1 cellular context compared by ENCODE assay signal in the genomic region with DNA sequence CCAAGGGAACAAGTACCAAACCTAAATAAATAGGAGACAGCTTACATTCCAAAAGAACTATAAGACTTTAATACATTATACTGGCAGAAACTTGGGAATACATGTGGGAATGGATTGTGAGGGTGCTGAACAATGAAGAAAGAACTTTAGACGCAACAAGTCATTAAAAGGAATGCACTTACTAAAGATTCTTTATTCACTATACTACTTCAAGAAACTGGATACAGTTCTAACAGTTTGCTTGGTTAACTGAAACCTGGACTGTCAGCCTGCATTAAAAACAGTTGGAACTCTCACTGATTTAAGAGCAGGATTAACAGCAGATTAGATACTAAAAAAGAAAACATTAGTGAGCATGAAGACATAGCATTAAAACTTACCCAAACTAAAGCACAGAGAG.
TF ChIP-seq lines count a peak whose summit lies in the region.

No MANE protein-coding gene starts in this region.

TF ChIP-seq in HCT116, 20 proteins besides CTCF, POLR2A, EP300 and RAD21 (continued from another document):
- TF ChIP-seq, protein P1, sequence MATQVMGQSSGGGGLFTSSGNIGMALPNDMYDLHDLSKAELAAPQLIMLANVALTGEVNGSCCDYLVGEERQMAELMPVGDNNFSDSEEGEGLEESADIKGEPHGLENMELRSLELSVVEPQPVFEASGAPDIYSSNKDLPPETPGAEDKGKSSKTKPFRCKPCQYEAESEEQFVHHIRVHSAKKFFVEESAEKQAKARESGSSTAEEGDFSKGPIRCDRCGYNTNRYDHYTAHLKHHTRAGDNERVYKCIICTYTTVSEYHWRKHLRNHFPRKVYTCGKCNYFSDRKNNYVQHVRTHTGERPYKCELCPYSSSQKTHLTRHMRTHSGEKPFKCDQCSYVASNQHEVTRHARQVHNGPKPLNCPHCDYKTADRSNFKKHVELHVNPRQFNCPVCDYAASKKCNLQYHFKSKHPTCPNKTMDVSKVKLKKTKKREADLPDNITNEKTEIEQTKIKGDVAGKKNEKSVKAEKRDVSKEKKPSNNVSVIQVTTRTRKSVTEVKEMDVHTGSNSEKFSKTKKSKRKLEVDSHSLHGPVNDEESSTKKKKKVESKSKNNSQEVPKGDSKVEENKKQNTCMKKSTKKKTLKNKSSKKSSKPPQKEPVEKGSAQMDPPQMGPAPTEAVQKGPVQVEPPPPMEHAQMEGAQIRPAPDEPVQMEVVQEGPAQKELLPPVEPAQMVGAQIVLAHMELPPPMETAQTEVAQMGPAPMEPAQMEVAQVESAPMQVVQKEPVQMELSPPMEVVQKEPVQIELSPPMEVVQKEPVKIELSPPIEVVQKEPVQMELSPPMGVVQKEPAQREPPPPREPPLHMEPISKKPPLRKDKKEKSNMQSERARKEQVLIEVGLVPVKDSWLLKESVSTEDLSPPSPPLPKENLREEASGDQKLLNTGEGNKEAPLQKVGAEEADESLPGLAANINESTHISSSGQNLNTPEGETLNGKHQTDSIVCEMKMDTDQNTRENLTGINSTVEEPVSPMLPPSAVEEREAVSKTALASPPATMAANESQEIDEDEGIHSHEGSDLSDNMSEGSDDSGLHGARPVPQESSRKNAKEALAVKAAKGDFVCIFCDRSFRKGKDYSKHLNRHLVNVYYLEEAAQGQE (IDR thresholded peaks at IDR 0.05; ENCODE audit: low read depth): no peak
- TF ChIP-seq, protein P2, sequence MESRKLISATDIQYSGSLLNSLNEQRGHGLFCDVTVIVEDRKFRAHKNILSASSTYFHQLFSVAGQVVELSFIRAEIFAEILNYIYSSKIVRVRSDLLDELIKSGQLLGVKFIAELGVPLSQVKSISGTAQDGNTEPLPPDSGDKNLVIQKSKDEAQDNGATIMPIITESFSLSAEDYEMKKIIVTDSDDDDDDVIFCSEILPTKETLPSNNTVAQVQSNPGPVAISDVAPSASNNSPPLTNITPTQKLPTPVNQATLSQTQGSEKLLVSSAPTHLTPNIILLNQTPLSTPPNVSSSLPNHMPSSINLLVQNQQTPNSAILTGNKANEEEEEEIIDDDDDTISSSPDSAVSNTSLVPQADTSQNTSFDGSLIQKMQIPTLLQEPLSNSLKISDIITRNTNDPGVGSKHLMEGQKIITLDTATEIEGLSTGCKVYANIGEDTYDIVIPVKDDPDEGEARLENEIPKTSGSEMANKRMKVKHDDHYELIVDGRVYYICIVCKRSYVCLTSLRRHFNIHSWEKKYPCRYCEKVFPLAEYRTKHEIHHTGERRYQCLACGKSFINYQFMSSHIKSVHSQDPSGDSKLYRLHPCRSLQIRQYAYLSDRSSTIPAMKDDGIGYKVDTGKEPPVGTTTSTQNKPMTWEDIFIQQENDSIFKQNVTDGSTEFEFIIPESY (IDR thresholded peaks at IDR 0.05; ENCODE audit: extremely low read depth, insufficient replicate concordance, low read length): no peak
- TF ChIP-seq EGR1 (IDR thresholded peaks at IDR 0.05; ENCODE audit: low read depth) (no peak), ZNF274 (IDR thresholded peaks at IDR 0.05; ENCODE audit: low read depth, low read length) (no peak)
TF ChIP-seq in HCT116: peak in this region for 0.
